Comparison of ENCODE assay signal across 1 cellular context in genomic region chr12:123601602-123602489, GRCh38.
TF ChIP-seq lines count a peak whose summit lies in the region.

A gene with protein sequence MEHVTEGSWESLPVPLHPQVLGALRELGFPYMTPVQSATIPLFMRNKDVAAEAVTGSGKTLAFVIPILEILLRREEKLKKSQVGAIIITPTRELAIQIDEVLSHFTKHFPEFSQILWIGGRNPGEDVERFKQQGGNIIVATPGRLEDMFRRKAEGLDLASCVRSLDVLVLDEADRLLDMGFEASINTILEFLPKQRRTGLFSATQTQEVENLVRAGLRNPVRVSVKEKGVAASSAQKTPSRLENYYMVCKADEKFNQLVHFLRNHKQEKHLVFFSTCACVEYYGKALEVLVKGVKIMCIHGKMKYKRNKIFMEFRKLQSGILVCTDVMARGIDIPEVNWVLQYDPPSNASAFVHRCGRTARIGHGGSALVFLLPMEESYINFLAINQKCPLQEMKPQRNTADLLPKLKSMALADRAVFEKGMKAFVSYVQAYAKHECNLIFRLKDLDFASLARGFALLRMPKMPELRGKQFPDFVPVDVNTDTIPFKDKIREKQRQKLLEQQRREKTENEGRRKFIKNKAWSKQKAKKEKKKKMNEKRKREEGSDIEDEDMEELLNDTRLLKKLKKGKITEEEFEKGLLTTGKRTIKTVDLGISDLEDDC (plus strand): TSS chr12:123602099. CDS start chr12:123602149, 50 bp downstream.

TF ChIP-seq in HepG2, 621 proteins besides CTCF, POLR2A, EP300 and RAD21 (continued from another document and continues in another):
- TF ChIP-seq, protein P1, sequence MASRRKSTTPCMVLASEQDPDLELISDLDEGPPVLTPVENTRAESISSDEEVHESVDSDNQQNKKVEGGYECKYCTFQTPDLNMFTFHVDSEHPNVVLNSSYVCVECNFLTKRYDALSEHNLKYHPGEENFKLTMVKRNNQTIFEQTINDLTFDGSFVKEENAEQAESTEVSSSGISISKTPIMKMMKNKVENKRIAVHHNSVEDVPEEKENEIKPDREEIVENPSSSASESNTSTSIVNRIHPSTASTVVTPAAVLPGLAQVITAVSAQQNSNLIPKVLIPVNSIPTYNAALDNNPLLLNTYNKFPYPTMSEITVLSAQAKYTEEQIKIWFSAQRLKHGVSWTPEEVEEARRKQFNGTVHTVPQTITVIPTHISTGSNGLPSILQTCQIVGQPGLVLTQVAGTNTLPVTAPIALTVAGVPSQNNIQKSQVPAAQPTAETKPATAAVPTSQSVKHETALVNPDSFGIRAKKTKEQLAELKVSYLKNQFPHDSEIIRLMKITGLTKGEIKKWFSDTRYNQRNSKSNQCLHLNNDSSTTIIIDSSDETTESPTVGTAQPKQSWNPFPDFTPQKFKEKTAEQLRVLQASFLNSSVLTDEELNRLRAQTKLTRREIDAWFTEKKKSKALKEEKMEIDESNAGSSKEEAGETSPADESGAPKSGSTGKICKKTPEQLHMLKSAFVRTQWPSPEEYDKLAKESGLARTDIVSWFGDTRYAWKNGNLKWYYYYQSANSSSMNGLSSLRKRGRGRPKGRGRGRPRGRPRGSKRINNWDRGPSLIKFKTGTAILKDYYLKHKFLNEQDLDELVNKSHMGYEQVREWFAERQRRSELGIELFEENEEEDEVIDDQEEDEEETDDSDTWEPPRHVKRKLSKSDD (CRISPR knock-in tag; IDR thresholded peaks at IDR 0.05; ENCODE audit: low read depth), result peak; percentile 80; the same call in 1 of the 2 replicates
- TF ChIP-seq SRSF4 (IDR thresholded peaks at IDR 0.05; ENCODE audit: low read depth, low read length, poor library complexity, severe bottlenecking) (no peak), ATF3 (CRISPR knock-in tag; IDR thresholded peaks at IDR 0.05) (peak; percentile 75), NR3C1 (CRISPR knock-in tag; IDR thresholded peaks at IDR 0.05) (0 out of 2 replicates have a peak, but pooled peaks have one; percentile 11), ZC3H13 (CRISPR knock-in tag; IDR thresholded peaks at IDR 0.05) (peak; percentile 93; the same call in 1 of the 2 replicates), FOXC1 (CRISPR knock-in tag; IDR thresholded peaks at IDR 0.05; ENCODE audit: borderline replicate concordance) (peak; percentile 99), GTF2F1 (IDR thresholded peaks at IDR 0.05; ENCODE audit: low read length) (peak; percentile 60; the same call in 1 of the 2 replicates), ZNF33B (CRISPR knock-in tag; IDR thresholded peaks at IDR 0.05) (peak; percentile 88; the same call in 1 of the 2 replicates), ZNF292 (CRISPR knock-in tag; IDR thresholded peaks at IDR 0.05; ENCODE audit: borderline replicate concordance, low read depth) (no peak), IRF9 (CRISPR knock-in tag; IDR thresholded peaks at IDR 0.05; ENCODE audit: borderline replicate concordance) (peak; percentile 98; the same call in 1 of the 2 replicates), RORA (CRISPR knock-in tag; IDR thresholded peaks at IDR 0.05) (no peak), ZFP82 (CRISPR knock-in tag; IDR thresholded peaks at IDR 0.05; ENCODE audit: borderline replicate concordance) (peak; percentile 96), KDM6A (CRISPR knock-in tag; IDR thresholded peaks at IDR 0.05; ENCODE audit: low read depth) (no peak; the same call in 1 of the 2 replicates), ZNF331 (CRISPR knock-in tag; IDR thresholded peaks at IDR 0.05) (peak; percentile 91), NFE2L2 (IDR thresholded peaks at IDR 0.05; ENCODE audit: low read length) (no peak), ELF3 (CRISPR knock-in tag; IDR thresholded peaks at IDR 0.05) (peak; percentile 72), MEF2D (CRISPR knock-in tag; IDR thresholded peaks at IDR 0.05) (peak; percentile 87), NFE2 (CRISPR knock-in tag; IDR thresholded peaks at IDR 0.05) (no peak), ZNF780A (CRISPR knock-in tag; IDR thresholded peaks at IDR 0.05) (peak; percentile 64; the same call in 1 of the 2 replicates), CREBL2 (CRISPR knock-in tag; IDR thresholded peaks at IDR 0.05; ENCODE audit: borderline replicate concordance) (peak; percentile 77; the same call in 1 of the 2 replicates), ZNF180 (CRISPR knock-in tag; IDR thresholded peaks at IDR 0.05; ENCODE audit: borderline replicate concordance, low read depth) (no peak), PRPF4 (IDR thresholded peaks at IDR 0.05; ENCODE audit: low read depth, low read length, poor library complexity, severe bottlenecking) (no peak), ZBTB21 (CRISPR knock-in tag; IDR thresholded peaks at IDR 0.05) (no peak), ZNF274 (CRISPR knock-in tag; IDR thresholded peaks at IDR 0.05) (peak; percentile 97), ZNF740 (CRISPR knock-in tag; IDR thresholded peaks at IDR 0.05) (peak; percentile 99), HNRNPL (IDR thresholded peaks at IDR 0.05; ENCODE audit: low read depth, low read length) (no peak), PLSCR1 (CRISPR knock-in tag; IDR thresholded peaks at IDR 0.05; ENCODE audit: borderline replicate concordance) (no peak), NAIF1 (CRISPR knock-in tag; IDR thresholded peaks at IDR 0.05; ENCODE audit: borderline replicate concordance) (no peak), ZNF891 (CRISPR knock-in tag; IDR thresholded peaks at IDR 0.05) (peak; percentile 24; the same call in 1 of the 2 replicates), RBM22 (optimal IDR thresholded peaks at IDR 0.05; ENCODE audit: low read length) (peak; percentile 86), ZNF235 (CRISPR knock-in tag; IDR thresholded peaks at IDR 0.05; ENCODE audit: borderline replicate concordance) (no peak), PPARG (CRISPR knock-in tag; conservative IDR thresholded peaks at IDR 0.05) (peak; percentile 56; the same call in 1 of the 2 replicates), SPEN (CRISPR knock-in tag; IDR thresholded peaks at IDR 0.05; ENCODE audit: low read depth) (peak; percentile 96), SMAD1 (CRISPR knock-in tag; IDR thresholded peaks at IDR 0.05; ENCODE audit: borderline replicate concordance, low read depth) (0 out of 2 replicates have a peak, but pooled peaks have one; percentile 84), JARID2 (CRISPR knock-in tag; IDR thresholded peaks at IDR 0.05; ENCODE audit: insufficient replicate concordance) (peak; percentile 78), RXRB (CRISPR knock-in tag; IDR thresholded peaks at IDR 0.05; ENCODE audit: borderline replicate concordance) (peak; percentile 77), NFKBIZ (CRISPR knock-in tag; IDR thresholded peaks at IDR 0.05) (peak; percentile 26; the same call in 1 of the 2 replicates), ZKSCAN1 (IDR thresholded peaks at IDR 0.05; ENCODE audit: low read length) (peak; percentile 53; the same call in 1 of the 2 replicates), ZNF792 (CRISPR knock-in tag; IDR thresholded peaks at IDR 0.05) (peak; percentile 94), SP140L (CRISPR knock-in tag; IDR thresholded peaks at IDR 0.05; ENCODE audit: borderline replicate concordance) (peak; percentile 48; the same call in 1 of the 2 replicates), ZNF773 (CRISPR knock-in tag; IDR thresholded peaks at IDR 0.05; ENCODE audit: borderline replicate concordance) (peak; percentile 55; the same call in 1 of the 2 replicates), ZNF264 (CRISPR knock-in tag; IDR thresholded peaks at IDR 0.05) (0 out of 2 replicates have a peak, but pooled peaks have one; percentile 17), ZNF432 (CRISPR knock-in tag; IDR thresholded peaks at IDR 0.05; ENCODE audit: borderline replicate concordance) (no peak), ZNF777 (CRISPR knock-in tag; IDR thresholded peaks at IDR 0.05) (peak; percentile 61), ZNF326 (CRISPR knock-in tag; IDR thresholded peaks at IDR 0.05; ENCODE audit: borderline replicate concordance) (no peak), ZFP37 (CRISPR knock-in tag; IDR thresholded peaks at IDR 0.05; ENCODE audit: borderline replicate concordance) (no peak)
- TF ChIP-seq, protein P2, sequence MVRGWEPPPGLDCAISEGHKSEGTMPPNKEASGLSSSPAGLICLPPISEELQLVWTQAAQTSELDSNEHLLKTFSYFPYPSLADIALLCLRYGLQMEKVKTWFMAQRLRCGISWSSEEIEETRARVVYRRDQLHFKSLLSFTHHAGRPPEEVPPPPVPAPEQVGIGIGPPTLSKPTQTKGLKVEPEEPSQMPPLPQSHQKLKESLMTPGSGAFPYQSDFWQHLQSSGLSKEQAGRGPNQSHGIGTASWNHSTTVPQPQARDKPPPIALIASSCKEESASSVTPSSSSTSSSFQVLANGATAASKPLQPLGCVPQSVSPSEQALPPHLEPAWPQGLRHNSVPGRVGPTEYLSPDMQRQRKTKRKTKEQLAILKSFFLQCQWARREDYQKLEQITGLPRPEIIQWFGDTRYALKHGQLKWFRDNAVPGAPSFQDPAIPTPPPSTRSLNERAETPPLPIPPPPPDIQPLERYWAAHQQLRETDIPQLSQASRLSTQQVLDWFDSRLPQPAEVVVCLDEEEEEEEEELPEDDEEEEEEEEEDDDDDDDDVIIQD (CRISPR knock-in tag; IDR thresholded peaks at IDR 0.05; ENCODE audit: low read depth), result no peak
- TF ChIP-seq, protein P3, sequence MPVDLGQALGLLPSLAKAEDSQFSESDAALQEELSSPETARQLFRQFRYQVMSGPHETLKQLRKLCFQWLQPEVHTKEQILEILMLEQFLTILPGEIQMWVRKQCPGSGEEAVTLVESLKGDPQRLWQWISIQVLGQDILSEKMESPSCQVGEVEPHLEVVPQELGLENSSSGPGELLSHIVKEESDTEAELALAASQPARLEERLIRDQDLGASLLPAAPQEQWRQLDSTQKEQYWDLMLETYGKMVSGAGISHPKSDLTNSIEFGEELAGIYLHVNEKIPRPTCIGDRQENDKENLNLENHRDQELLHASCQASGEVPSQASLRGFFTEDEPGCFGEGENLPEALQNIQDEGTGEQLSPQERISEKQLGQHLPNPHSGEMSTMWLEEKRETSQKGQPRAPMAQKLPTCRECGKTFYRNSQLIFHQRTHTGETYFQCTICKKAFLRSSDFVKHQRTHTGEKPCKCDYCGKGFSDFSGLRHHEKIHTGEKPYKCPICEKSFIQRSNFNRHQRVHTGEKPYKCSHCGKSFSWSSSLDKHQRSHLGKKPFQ (CRISPR knock-in tag; IDR thresholded peaks at IDR 0.05; ENCODE audit: insufficient replicate concordance), result no peak
- TF ChIP-seq, protein P4, sequence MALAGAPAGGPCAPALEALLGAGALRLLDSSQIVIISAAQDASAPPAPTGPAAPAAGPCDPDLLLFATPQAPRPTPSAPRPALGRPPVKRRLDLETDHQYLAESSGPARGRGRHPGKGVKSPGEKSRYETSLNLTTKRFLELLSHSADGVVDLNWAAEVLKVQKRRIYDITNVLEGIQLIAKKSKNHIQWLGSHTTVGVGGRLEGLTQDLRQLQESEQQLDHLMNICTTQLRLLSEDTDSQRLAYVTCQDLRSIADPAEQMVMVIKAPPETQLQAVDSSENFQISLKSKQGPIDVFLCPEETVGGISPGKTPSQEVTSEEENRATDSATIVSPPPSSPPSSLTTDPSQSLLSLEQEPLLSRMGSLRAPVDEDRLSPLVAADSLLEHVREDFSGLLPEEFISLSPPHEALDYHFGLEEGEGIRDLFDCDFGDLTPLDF (CRISPR knock-in tag; IDR thresholded peaks at IDR 0.05), result peak; percentile 97
- TF ChIP-seq, protein P5, sequence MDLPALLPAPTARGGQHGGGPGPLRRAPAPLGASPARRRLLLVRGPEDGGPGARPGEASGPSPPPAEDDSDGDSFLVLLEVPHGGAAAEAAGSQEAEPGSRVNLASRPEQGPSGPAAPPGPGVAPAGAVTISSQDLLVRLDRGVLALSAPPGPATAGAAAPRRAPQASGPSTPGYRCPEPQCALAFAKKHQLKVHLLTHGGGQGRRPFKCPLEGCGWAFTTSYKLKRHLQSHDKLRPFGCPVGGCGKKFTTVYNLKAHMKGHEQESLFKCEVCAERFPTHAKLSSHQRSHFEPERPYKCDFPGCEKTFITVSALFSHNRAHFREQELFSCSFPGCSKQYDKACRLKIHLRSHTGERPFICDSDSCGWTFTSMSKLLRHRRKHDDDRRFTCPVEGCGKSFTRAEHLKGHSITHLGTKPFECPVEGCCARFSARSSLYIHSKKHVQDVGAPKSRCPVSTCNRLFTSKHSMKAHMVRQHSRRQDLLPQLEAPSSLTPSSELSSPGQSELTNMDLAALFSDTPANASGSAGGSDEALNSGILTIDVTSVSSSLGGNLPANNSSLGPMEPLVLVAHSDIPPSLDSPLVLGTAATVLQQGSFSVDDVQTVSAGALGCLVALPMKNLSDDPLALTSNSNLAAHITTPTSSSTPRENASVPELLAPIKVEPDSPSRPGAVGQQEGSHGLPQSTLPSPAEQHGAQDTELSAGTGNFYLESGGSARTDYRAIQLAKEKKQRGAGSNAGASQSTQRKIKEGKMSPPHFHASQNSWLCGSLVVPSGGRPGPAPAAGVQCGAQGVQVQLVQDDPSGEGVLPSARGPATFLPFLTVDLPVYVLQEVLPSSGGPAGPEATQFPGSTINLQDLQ (CRISPR knock-in tag; IDR thresholded peaks at IDR 0.05), result peak; percentile 79; the same call in 1 of the 2 replicates
- TF ChIP-seq, protein P6, sequence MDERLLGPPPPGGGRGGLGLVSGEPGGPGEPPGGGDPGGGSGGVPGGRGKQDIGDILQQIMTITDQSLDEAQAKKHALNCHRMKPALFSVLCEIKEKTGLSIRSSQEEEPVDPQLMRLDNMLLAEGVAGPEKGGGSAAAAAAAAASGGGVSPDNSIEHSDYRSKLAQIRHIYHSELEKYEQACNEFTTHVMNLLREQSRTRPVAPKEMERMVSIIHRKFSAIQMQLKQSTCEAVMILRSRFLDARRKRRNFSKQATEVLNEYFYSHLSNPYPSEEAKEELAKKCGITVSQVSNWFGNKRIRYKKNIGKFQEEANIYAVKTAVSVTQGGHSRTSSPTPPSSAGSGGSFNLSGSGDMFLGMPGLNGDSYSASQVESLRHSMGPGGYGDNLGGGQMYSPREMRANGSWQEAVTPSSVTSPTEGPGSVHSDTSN (CRISPR knock-in tag; IDR thresholded peaks at IDR 0.05), result no peak
